ENCODE assay signal across 11 cellular contexts in genomic region chr14:21256102-21256447, GRCh38. TPM values are rescaled to one million over a fixed set of nuclear protein-coding genes. Genes with fewer than 3 reads are reported as not detected.
DNase-seq lines count a peak whose midpoint lies in the region; ATAC-seq, FAIRE-seq and TF ChIP-seq lines count a peak whose summit lies in the region.
"Not testable (repeated sequence)": the region's sequence is repeated elsewhere in the genome, so short reads cannot be mapped to it uniquely, and the experiment has no call there.
"Had no signal": no experiment of that assay in that cellular context is flagged by ENCODE, and none has a peak within 500 bp of the region (broad histone marks: within the 10 kb centered on the region; RNA-seq: fewer than 3 reads in every experiment).

No MANE protein-coding gene starts in this region.

- H4K20me1 ChIP-seq in HepG2 (ENCODE audit: insufficient read depth, low read length) (peaks cover 97% of the 10 kb centered on the region), osteoblast (ENCODE audit: insufficient read depth, low read length) (peaks cover 84% of the 10 kb centered on the region)

- peak in 1 of 2 experiments; percentile 48; a peak in 2 of 4 replicates for TF ChIP-seq POLR2A in HepG2 (IDR thresholded peaks at IDR 0.05; ENCODE audit: insufficient read depth in 1 of 2, low read depth in 2 of 2, low read length in 2 of 2)

- POLR2A ChIA-PET in CD4-positive, alpha-beta memory T cell (lab: Charles Lee; ENCODE audit: partially characterized antibody) = interaction anchor here (0.7 to 6.4 kb wide), 8 partner anchors 9 to 200 kb away, joined by 3 to 85 read pairs (median 4); partner anchors contain the start of gene CHD8
- POLR2A ChIA-PET in HepG2 (lab: Yijun Ruan, JAX) = interaction anchor here (1.0 to 5.0 kb wide), 4 partner anchors 10 to 53 kb away, joined by 3 to 68 read pairs (median 26); no protein-coding TSS in a partner anchor

- TF ChIP-seq EP300 in HepG2 (IDR thresholded peaks at IDR 0.05; ENCODE audit: low read depth in 2 of 2, low read length in 2 of 2); HepG2 (CRISPR knock-in tag; IDR thresholded peaks at IDR 0.05; ENCODE audit: borderline replicate concordance): not testable (repeated sequence)

- H3K79me2 ChIP-seq in HepG2 (ENCODE audit: insufficient read depth, low read length) = peaks cover 98% of the 10 kb centered on the region
- H3K79me2 ChIP-seq in osteoblast (ENCODE audit: insufficient read depth, low read length) = peaks cover 95% of the 10 kb centered on the region

- H3K27ac ChIP-seq in CD4-positive, alpha-beta memory T cell (ENCODE audit: low read depth, low read length); HepG2 (ENCODE audit: extremely low read length, insufficient read depth, low read length): not testable (repeated sequence)
- H3K27ac ChIP-seq in HUES64 (ENCODE audit: low read depth, low read length) (0 out of 2 replicates have a peak overlapping the region, but pooled peaks have one; percentile 20), osteoblast (ENCODE audit: low read depth, low read length) (peak overlapping the region; percentile 43)

- not testable (repeated sequence) for FAIRE-seq in HepG2 (lab: Jason Lieb, UNC)

- H3K4me1 ChIP-seq in CD4-positive, alpha-beta memory T cell (ENCODE audit: insufficient read depth, low read length) = peaks cover 86% of the 10 kb centered on the region
- H3K4me1 ChIP-seq in HUES64 (ENCODE audit: insufficient read depth, low read length) (peaks cover 27% of the 10 kb centered on the region), HepG2 (ENCODE audit: insufficient read depth, low read length) (peaks cover 64% of the 10 kb centered on the region), osteoblast (ENCODE audit: insufficient read depth, low read length) (peaks cover 44% of the 10 kb centered on the region)

- H3K36me3 Mint-ChIP-seq in CD4-positive, alpha-beta memory T cell = peaks cover 48 to 72% of the 10 kb centered on the region in 2 donors
- H3K36me3 Mint-ChIP-seq in activated CD4-positive, alpha-beta T cell treated with anti-CD3 and anti-CD28 coated beads, Interleukin-2, amount 10 ng/mL, durations not matched to agents 24 days and 14 days (ENCODE audit: low read depth) = peaks cover 74% of the 10 kb centered on the region
- H3K36me3 Mint-ChIP-seq in activated naive CD4-positive, alpha-beta T cell treated with anti-CD3 and anti-CD28 coated beads for 36 hours (ENCODE audit: low read depth) = peaks cover 74% of the 10 kb centered on the region
- peaks cover 30% of the 10 kb centered on the region for H3K36me3 Mint-ChIP-seq in chondrocyte (ENCODE audit: low read depth)

- peak overlapping the region in 7 of 8 donors; percentile 37 to 78 (median 71) for H3K4me3 Mint-ChIP-seq in CD4-positive, alpha-beta memory T cell
- peak overlapping the region; percentile 44 for H3K4me3 Mint-ChIP-seq in activated CD4-positive, alpha-beta T cell treated with anti-CD3 and anti-CD28 coated beads, Interleukin-2, amount 10 ng/mL, durations not matched to agents 24 days and 14 days
- not testable (repeated sequence) for H3K4me3 Mint-ChIP-seq in activated naive CD4-positive, alpha-beta T cell treated with anti-CD3 and anti-CD28 coated beads for 36 hours; chondrocyte (ENCODE audit: unreplicated experiment)
- peak overlapping the region; percentile 35 to 70 for H3K4me3 Mint-ChIP-seq in stimulated activated naive CD8-positive, alpha-beta T cell treated with anti-CD3 and anti-CD28 coated beads, Interleukin-15, amount 100 ng/mL, for 72 hours

- DNase-seq in CD4-positive, alpha-beta memory T cell; activated CD4-positive, alpha-beta T cell treated with anti-CD3 and anti-CD28 coated beads, Interleukin-2, amount 10 ng/mL, durations not matched to agents 24 days and 14 days; activated naive CD4-positive, alpha-beta T cell treated with anti-CD3 and anti-CD28 coated beads for 36 hours; chondrocyte (ENCODE audit: low spot score); HepG2 (ENCODE audit: low spot score); osteoblast (ENCODE audit: insufficient read length, low spot score, missing footprints); stimulated activated naive CD8-positive, alpha-beta T cell treated with anti-CD3 and anti-CD28 coated beads, Interleukin-15, amount 100 ng/mL, for 72 hours: not testable (repeated sequence)

- in situ Hi-C loops in HepG2 (cut with HindIII; ENCODE audit: extremely low pct_ligation_motif_present, low pct_unique_long_range_greater_than_20kb) = not testable (repeated sequence)

- not testable (repeated sequence) for H3K27me3 Mint-ChIP-seq in CD4-positive, alpha-beta memory T cell; activated CD4-positive, alpha-beta T cell treated with anti-CD3 and anti-CD28 coated beads, Interleukin-2, amount 10 ng/mL, durations not matched to agents 24 days and 14 days; activated naive CD4-positive, alpha-beta T cell treated with anti-CD3 and anti-CD28 coated beads for 36 hours (ENCODE audit: low read depth); chondrocyte (ENCODE audit: low read depth); stimulated activated naive CD8-positive, alpha-beta T cell treated with anti-CD3 and anti-CD28 coated beads, Interleukin-15, amount 100 ng/mL, for 72 hours

- BruUV-seq in HepG2 (replicated peaks; lab: Mats Ljungman, UMichigan) = not testable (repeated sequence)

- not testable (repeated sequence) for TF ChIP-seq RAD21 in HepG2 (CRISPR knock-in tag; IDR thresholded peaks at IDR 0.05)

- not testable (repeated sequence) for H3K9me3 ChIP-seq in CD4-positive, alpha-beta memory T cell (ENCODE audit: control insufficient read depth in 1 of 2, low read length in 2 of 2); HUES64 (ENCODE audit: insufficient read depth, low read depth, low read length); HepG2 (ENCODE audit: low read length); osteoblast (ENCODE audit: low read depth, low read length)

- peak overlapping the region; percentile 0; the same call in 1 of the 2 replicates for H3K4me2 ChIP-seq in HepG2 (ENCODE audit: low read depth, low read length)
- peak overlapping the region; percentile 6 for H3K4me2 ChIP-seq in osteoblast (ENCODE audit: insufficient read depth, low read length)

- peaks cover 50 to 88% (median 71%) of the 10 kb centered on the region in 4 donors for H3K4me1 Mint-ChIP-seq in CD4-positive, alpha-beta memory T cell
- peaks cover 43% of the 10 kb centered on the region for H3K4me1 Mint-ChIP-seq in activated CD4-positive, alpha-beta T cell treated with anti-CD3 and anti-CD28 coated beads, Interleukin-2, amount 10 ng/mL, durations not matched to agents 24 days and 14 days
- H3K4me1 Mint-ChIP-seq in activated naive CD4-positive, alpha-beta T cell treated with anti-CD3 and anti-CD28 coated beads for 36 hours (ENCODE audit: low read depth) = peaks cover 73% of the 10 kb centered on the region
- peaks cover 52% of the 10 kb centered on the region for H3K4me1 Mint-ChIP-seq in chondrocyte (ENCODE audit: low read depth)
- peaks cover 68% of the 10 kb centered on the region for H3K4me1 Mint-ChIP-seq in stimulated activated naive CD8-positive, alpha-beta T cell treated with anti-CD3 and anti-CD28 coated beads, Interleukin-15, amount 100 ng/mL, for 72 hours

- intact Hi-C loops in CD4-positive, alpha-beta memory T cell (cut with micrococcal nuclease) = loop anchor here (1.0 kb wide), 1 partner anchor 9 kb away; no protein-coding TSS in a partner anchor
- intact Hi-C loops in activated CD4-positive, alpha-beta T cell treated with anti-CD3 and anti-CD28 coated beads, Interleukin-2, amount 10 ng/mL, durations not matched to agents 24 days and 14 days (cut with micrococcal nuclease); activated naive CD4-positive, alpha-beta T cell treated with anti-CD3 and anti-CD28 coated beads for 36 hours (cut with micrococcal nuclease); HepG2 (cut with micrococcal nuclease; ENCODE audit: unreplicated experiment): not testable (repeated sequence)

- peak overlapping the region; percentile 0 to 81 (median 58) for H3K27ac Mint-ChIP-seq in CD4-positive, alpha-beta memory T cell
- H3K27ac Mint-ChIP-seq in activated CD4-positive, alpha-beta T cell treated with anti-CD3 and anti-CD28 coated beads, Interleukin-2, amount 10 ng/mL, durations not matched to agents 24 days and 14 days = peak overlapping the region; percentile 58
- peak overlapping the region; percentile 77 for H3K27ac Mint-ChIP-seq in activated naive CD4-positive, alpha-beta T cell treated with anti-CD3 and anti-CD28 coated beads for 36 hours
- H3K27ac Mint-ChIP-seq in chondrocyte (ENCODE audit: unreplicated experiment) = peak overlapping the region; percentile 79
- H3K27ac Mint-ChIP-seq in stimulated activated naive CD8-positive, alpha-beta T cell treated with anti-CD3 and anti-CD28 coated beads, Interleukin-15, amount 100 ng/mL, for 72 hours = not testable (repeated sequence)

- H3K9ac ChIP-seq in HUES64 (ENCODE audit: low read depth, low read length); HepG2 (ENCODE audit: insufficient read depth, low read depth, low read length): not testable (repeated sequence)

- WGBS in HUES64 = 90% methylated on average over 8 of the region's 8 CpGs
- WGBS in HepG2 (ENCODE audit: low lambda C conversion rate) = 97% methylated on average over 8 of the region's 8 CpGs

- H2AFZ ChIP-seq in HepG2 (ENCODE audit: low read length); osteoblast (ENCODE audit: low read length): not testable (repeated sequence)

- peak; percentile 0; the same call in 2 of the 3 replicates for ATAC-seq in HepG2
- ATAC-seq in stimulated activated naive CD8-positive, alpha-beta T cell treated with anti-CD3 and anti-CD28 coated beads, Interleukin-15, amount 100 ng/mL, for 72 hours = not testable (repeated sequence)

- not testable (repeated sequence) for H3K9me3 Mint-ChIP-seq in CD4-positive, alpha-beta memory T cell; activated CD4-positive, alpha-beta T cell treated with anti-CD3 and anti-CD28 coated beads, Interleukin-2, amount 10 ng/mL, durations not matched to agents 24 days and 14 days; activated naive CD4-positive, alpha-beta T cell treated with anti-CD3 and anti-CD28 coated beads for 36 hours; chondrocyte (ENCODE audit: low read depth); stimulated activated naive CD8-positive, alpha-beta T cell treated with anti-CD3 and anti-CD28 coated beads, Interleukin-15, amount 100 ng/mL, for 72 hours

- CTCF ChIA-PET in CD4-positive, alpha-beta memory T cell (lab: Charles Lee; ENCODE audit: partially characterized antibody) = interaction anchor here (1.0 to 2.6 kb wide), 7 partner anchors 9 to 40 kb away, joined by 3 to 13 read pairs (median 3); no protein-coding TSS in a partner anchor
- CTCF ChIA-PET in activated naive CD4-positive, alpha-beta T cell treated with anti-CD3 and anti-CD28 coated beads for 36 hours (lab: Charles Lee) = interaction anchor here (1.2 to 1.3 kb wide), 2 partner anchors 9 to 25 kb away, joined by 4 to 5 read pairs; no protein-coding TSS in a partner anchor
- CTCF ChIA-PET in HepG2 (lab: Yijun Ruan, JAX; ENCODE audit: low intra/inter-chr PET ratio, low total read pairs) = not testable (repeated sequence)

- peaks cover 29% of the 10 kb centered on the region for H3K36me3 ChIP-seq in CD4-positive, alpha-beta memory T cell (ENCODE audit: insufficient read depth, low read length)
- H3K36me3 ChIP-seq in HUES64 (ENCODE audit: insufficient read depth, low read length) (peaks cover 96% of the 10 kb centered on the region), HepG2 (replicated peaks in 1 of 2; ENCODE audit: control insufficient read depth in 1 of 2, insufficient read depth in 2 of 2, low read length in 2 of 2) (peaks cover 27 to 88% of the 10 kb centered on the region in 2 experiments), osteoblast (ENCODE audit: insufficient read depth, low read length) (peaks cover 77% of the 10 kb centered on the region)

- TF ChIP-seq CTCF in chondrocyte (IDR thresholded peaks at IDR 0.05); HepG2 (CRISPR knock-in tag; IDR thresholded peaks at IDR 0.05); osteoblast (IDR thresholded peaks at IDR 0.05; ENCODE audit: extremely low read depth, low read depth, low read length): not testable (repeated sequence)

- H3K27me3 ChIP-seq in CD4-positive, alpha-beta memory T cell (ENCODE audit: insufficient read depth, low read length); HUES64 (ENCODE audit: insufficient read depth, low read length); HepG2 (ENCODE audit: control insufficient read depth in 1 of 2, insufficient read depth in 2 of 2, low read length in 2 of 2); osteoblast (ENCODE audit: insufficient read depth, low read length): not testable (repeated sequence)

- H3K4me3 ChIP-seq in CD4-positive, alpha-beta memory T cell (ENCODE audit: low read length in 2 of 2); HUES64 (ENCODE audit: low read length); HepG2 (replicated peaks in 1 of 3; ENCODE audit: insufficient read depth in 1 of 3, low read depth in 2 of 3, low read length in 3 of 3); osteoblast (ENCODE audit: insufficient read depth, low read length): not testable (repeated sequence)

RNA-seq across cellular contexts. Expression of gene HNRNPC, which starts 13.2 kb away (rescaled TPM):
- 100 to 1,000 TPM; 538 to 539 TPM for total RNA-seq in CD4-positive, alpha-beta memory T cell
- 1,000 to 10,000 TPM in 1 of 2 donors, 100 to 1,000 TPM in 1; 705 to 1,178 TPM for polyA plus RNA-seq in CD4-positive, alpha-beta memory T cell
- 908 TPM for polyA plus RNA-seq in HUES64 (2013, experiment 1 of 2)
- 975 TPM for polyA plus RNA-seq in HUES64 (2013, experiment 2 of 2)
- 1,009 and 1,054 TPM in 2 replicates for total RNA-seq in activated CD4-positive, alpha-beta T cell treated with anti-CD3 and anti-CD28 coated beads, Interleukin-2, amount 10 ng/mL, durations not matched to agents 24 days and 14 days
- total RNA-seq in activated naive CD4-positive, alpha-beta T cell treated with anti-CD3 and anti-CD28 coated beads for 36 hours = 1,000 to 10,000 TPM; 1,252 to 1,377 TPM
- total RNA-seq in chondrocyte (286 to 352 TPM (median 291 TPM) in 3 replicates), HepG2 (2016; rRNA removed; fragmentation: Illumina TruSeq; extraction: Trizol) (1,099 and 1,563 TPM in 2 replicates), osteoblast (402 and 446 TPM in 2 replicates)
- 272 and 305 TPM in 2 replicates for total RNA-seq in HepG2 (2016; cell fraction: cytosol; rRNA removed; fragmentation: Illumina TruSeq; extraction: Trizol; ENCODE audit: low read depth)
- total RNA-seq in HepG2 (2016; cell fraction: insoluble cytoplasmic fraction; rRNA removed; fragmentation: Illumina TruSeq; extraction: Trizol) = 1,110 and 1,631 TPM in 2 replicates
- 374 and 422 TPM in 2 replicates for total RNA-seq in HepG2 (2016; cell fraction: membrane; rRNA removed; fragmentation: Illumina TruSeq; extraction: Trizol)
- total RNA-seq in HepG2 (2016; cell fraction: nucleus; rRNA removed; fragmentation: Illumina TruSeq; extraction: Trizol) = 741 and 752 TPM in 2 replicates
- 577 and 628 TPM in 2 replicates for polyA plus RNA-seq in HepG2 (2011; rRNA removed)
- 344 and 442 TPM in 2 replicates for polyA plus RNA-seq in HepG2 (2011; cell fraction: cytosol; rRNA removed)
- 155 and 197 TPM in 2 replicates for polyA plus RNA-seq in HepG2 (2011; cell fraction: nucleus; rRNA removed)
- polyA plus RNA-seq in HepG2 (2012) = 523 and 611 TPM in 2 replicates
- 145 and 154 TPM in 2 replicates for polyA plus RNA-seq in HepG2 (2016; cell fraction: cytosol; fragmentation: Illumina TruSeq; extraction: Trizol; ENCODE audit: low read depth)
- polyA plus RNA-seq in HepG2 (2016; cell fraction: insoluble cytoplasmic fraction; fragmentation: Illumina TruSeq; extraction: Trizol; ENCODE audit: low read depth) = 1,519 and 1,675 TPM in 2 replicates
- 281 and 312 TPM in 2 replicates for polyA plus RNA-seq in HepG2 (2016; cell fraction: membrane; fragmentation: Illumina TruSeq; extraction: Trizol; ENCODE audit: low read depth)
- polyA plus RNA-seq in HepG2 (2016; cell fraction: nucleus; fragmentation: Illumina TruSeq; extraction: Trizol; ENCODE audit: insufficient read depth, low read depth) = 695 and 708 TPM in 2 replicates
- polyA minus RNA-seq in HepG2 (2011; rRNA and poly(A)+ RNA removed; ENCODE audit: low replicate concordance) = 720 and 1,084 TPM in 2 replicates
- 262 and 282 TPM in 2 replicates for polyA minus RNA-seq in HepG2 (2011; cell fraction: cytosol; rRNA and poly(A)+ RNA removed)
- 891 and 939 TPM in 2 replicates for polyA minus RNA-seq in HepG2 (2011; cell fraction: nucleus; rRNA and poly(A)+ RNA removed)

RNA-seq across cellular contexts. Expression of gene RPGRIP1, which starts 23.8 kb away (rescaled TPM):
- under 1 TPM in 1 of 2 experiments, not detected in 1; 0.47 TPM for total RNA-seq in CD4-positive, alpha-beta memory T cell
- not detected for polyA plus RNA-seq in CD4-positive, alpha-beta memory T cell
- 0.20 TPM for polyA plus RNA-seq in HUES64 (2013, experiment 1 of 2)
- polyA plus RNA-seq in HUES64 (2013, experiment 2 of 2) = 0.19 TPM
- total RNA-seq in activated CD4-positive, alpha-beta T cell treated with anti-CD3 and anti-CD28 coated beads, Interleukin-2, amount 10 ng/mL, durations not matched to agents 24 days and 14 days = not detected in 2 replicates
- total RNA-seq in activated naive CD4-positive, alpha-beta T cell treated with anti-CD3 and anti-CD28 coated beads for 36 hours = not detected
- total RNA-seq in chondrocyte (not detected in 3 replicates), HepG2 (2016; rRNA removed; fragmentation: Illumina TruSeq; extraction: Trizol) (0.10 and 0.13 TPM in 2 replicates), osteoblast (under 0.01 TPM in 1 of 2 replicates, not detected in the other)
- total RNA-seq in HepG2 (2016; cell fraction: cytosol; rRNA removed; fragmentation: Illumina TruSeq; extraction: Trizol; ENCODE audit: low read depth) = 0.09 TPM in 1 of 2 replicates, not detected in the other
- total RNA-seq in HepG2 (2016; cell fraction: insoluble cytoplasmic fraction; rRNA removed; fragmentation: Illumina TruSeq; extraction: Trizol) = 0.48 and 0.67 TPM in 2 replicates
- total RNA-seq in HepG2 (2016; cell fraction: membrane; rRNA removed; fragmentation: Illumina TruSeq; extraction: Trizol) = 0.15 and 0.17 TPM in 2 replicates
- total RNA-seq in HepG2 (2016; cell fraction: nucleus; rRNA removed; fragmentation: Illumina TruSeq; extraction: Trizol) = 0.22 and 0.50 TPM in 2 replicates
- polyA plus RNA-seq in HepG2 (2011; rRNA removed) = 0.47 and 1.1 TPM in 2 replicates
- polyA plus RNA-seq in HepG2 (2011; cell fraction: cytosol; rRNA removed) = 0.14 and 0.17 TPM in 2 replicates
- polyA plus RNA-seq in HepG2 (2011; cell fraction: nucleus; rRNA removed) = 0.58 and 1.4 TPM in 2 replicates
- 0.57 and 0.58 TPM in 2 replicates for polyA plus RNA-seq in HepG2 (2012)
- polyA plus RNA-seq in HepG2 (2016; cell fraction: cytosol; fragmentation: Illumina TruSeq; extraction: Trizol; ENCODE audit: low read depth) = not detected in 2 replicates
- 0.07 and 0.12 TPM in 2 replicates for polyA plus RNA-seq in HepG2 (2016; cell fraction: insoluble cytoplasmic fraction; fragmentation: Illumina TruSeq; extraction: Trizol; ENCODE audit: low read depth)
- polyA plus RNA-seq in HepG2 (2016; cell fraction: membrane; fragmentation: Illumina TruSeq; extraction: Trizol; ENCODE audit: low read depth) = 0.08 TPM in 1 of 2 replicates, not detected in the other
- 0.47 and 1.6 TPM in 2 replicates for polyA plus RNA-seq in HepG2 (2016; cell fraction: nucleus; fragmentation: Illumina TruSeq; extraction: Trizol; ENCODE audit: insufficient read depth, low read depth)
- polyA minus RNA-seq in HepG2 (2011; rRNA and poly(A)+ RNA removed; ENCODE audit: low replicate concordance) = 0.26 TPM in 1 of 2 replicates, not detected in the other
- polyA minus RNA-seq in HepG2 (2011; cell fraction: cytosol; rRNA and poly(A)+ RNA removed) = 0.53 TPM in 1 of 2 replicates, not detected in the other
- polyA minus RNA-seq in HepG2 (2011; cell fraction: nucleus; rRNA and poly(A)+ RNA removed) = 0.64 and 4.0 TPM in 2 replicates
- total RNA-seq: activated CD8-positive, alpha-beta memory T cell treated with anti-CD3 and anti-CD28 coated beads for 36 hours; G401; vagina had no signal
